In the genomic region with DNA sequence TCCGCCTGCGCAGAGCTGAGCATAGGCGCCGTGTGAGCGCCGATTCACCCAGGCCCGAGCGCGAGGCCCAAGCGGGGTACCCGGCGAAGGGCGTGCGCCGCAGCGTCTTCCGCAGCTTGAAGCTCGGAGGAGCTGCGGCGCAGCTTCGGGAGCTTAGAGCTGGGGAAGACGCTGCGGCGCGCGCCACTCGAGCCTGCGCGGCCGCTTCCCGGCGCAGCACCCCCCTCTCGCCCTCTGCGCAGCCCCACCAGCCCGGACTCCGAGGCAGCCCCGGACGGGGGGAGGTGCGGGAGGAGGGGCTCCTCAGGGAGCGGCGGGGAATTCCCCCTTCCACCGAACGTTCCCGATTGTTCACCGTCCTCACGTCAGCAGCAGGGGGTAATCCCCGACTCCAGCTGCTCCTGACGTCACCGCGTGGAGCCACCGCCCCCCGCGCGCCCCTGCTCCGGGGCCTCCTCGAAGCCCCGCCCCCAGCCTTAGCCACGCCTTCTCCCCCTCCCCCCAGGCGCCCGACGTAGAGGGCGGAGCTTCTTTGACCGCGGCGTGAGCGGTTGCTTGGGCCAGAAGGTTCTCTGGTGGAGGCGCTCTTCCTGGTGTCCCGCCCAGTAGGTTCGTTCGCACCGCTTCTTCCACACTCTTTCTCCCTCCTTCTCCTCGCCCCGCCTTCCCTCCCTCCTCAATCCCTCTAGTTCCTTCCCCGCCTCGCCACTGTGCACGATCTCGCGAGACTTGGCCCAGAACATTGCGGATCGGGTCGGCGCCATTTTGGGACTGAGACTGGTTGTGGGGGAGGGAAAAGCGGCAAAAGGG, we compare ENCODE assay signal across 8 cellular contexts. TPM values are rescaled to one million over a fixed set of nuclear protein-coding genes. Genes with fewer than 3 reads are reported as not detected.
DNase-seq lines count a peak whose midpoint lies in the region; ATAC-seq and TF ChIP-seq lines count a peak whose summit lies in the region.

Gene GPBP1, plus strand, starts transcription at position 742 of the 810 bp plus-strand sequence. CDS start 40,072 bp downstream, outside the sequence.

- H3K36me3 ChIP-seq in GM06990 (ENCODE audit: control insufficient read depth, insufficient read depth, low read length): no peaks in the 10 kb centered on the region

- H3K4me3 ChIP-seq in GM06990 (replicated peaks; ENCODE audit: low read depth, low read length): peak within 1 kb of the TSS; percentile 99

- ATAC-seq in HG02588 (IDR thresholded peaks at IDR 0.05; ENCODE audit: unreplicated experiment): peak; percentile 70
- ATAC-seq in SK-N-SH treated with all-trans-retinoic acid at 6 μM for 48 hours: peak; percentile 88

- H3K27me3 ChIP-seq in GM06990 (replicated peaks; ENCODE audit: control insufficient read depth, insufficient read depth, low read length): no peaks in the 10 kb centered on the region

- no peaks in the 10 kb centered on the region for H3K9me3 Mint-ChIP-seq in activated naive CD4-positive, alpha-beta T cell treated with anti-CD3 and anti-CD28 coated beads, Interleukin-2, amount 50 U/mL, for 24 hours

- peak within 1 kb of the TSS; percentile 98 for H3K27ac Mint-ChIP-seq in activated naive CD4-positive, alpha-beta T cell treated with anti-CD3 and anti-CD28 coated beads, Interleukin-2, amount 50 U/mL, for 24 hours

- peaks cover 21% of the 10 kb centered on the region for H3K36me3 Mint-ChIP-seq in activated naive CD4-positive, alpha-beta T cell treated with anti-CD3 and anti-CD28 coated beads, Interleukin-2, amount 50 U/mL, for 24 hours

- no peaks in the 10 kb centered on the region for H3K27me3 Mint-ChIP-seq in activated naive CD4-positive, alpha-beta T cell treated with anti-CD3 and anti-CD28 coated beads, Interleukin-2, amount 50 U/mL, for 24 hours

- peak within 1 kb of the TSS; percentile 94 for H3K4me3 Mint-ChIP-seq in activated naive CD4-positive, alpha-beta T cell treated with anti-CD3 and anti-CD28 coated beads, Interleukin-2, amount 50 U/mL, for 24 hours

- no peak for TF ChIP-seq CTCF in GM06990 (IDR thresholded peaks at IDR 0.05; ENCODE audit: insufficient read depth, low read length, poor library complexity, severe bottlenecking)

- peak; percentile 98 for DNase-seq in GM06990 (ENCODE audit: extremely low read depth, insufficient read length)
- DNase-seq in NCI-H1092 (lab: John Stamatoyannopoulos, UW): peak; percentile 96
- DNase-seq in globus pallidus (ENCODE audit: low spot score): peak; percentile 98
- DNase-seq in occipital lobe (lab: John Stamatoyannopoulos, UW): peak; percentile 100

- peak within 1 kb of the TSS; percentile 99 for H3K27ac ChIP-seq in temporal lobe (ENCODE audit: low read depth, low read length)

- H3K4me1 Mint-ChIP-seq in activated naive CD4-positive, alpha-beta T cell treated with anti-CD3 and anti-CD28 coated beads, Interleukin-2, amount 50 U/mL, for 24 hours: peaks cover 35% of the 10 kb centered on the region

TF ChIP-seq in SK-N-SH treated with all-trans-retinoic acid at 6 μM for 48 hours, 23 proteins besides CTCF, POLR2A, EP300 and RAD21:
- no peak for TF ChIP-seq ZC3H10 (CRISPR knock-in tag; IDR thresholded peaks at IDR 0.05)
- TF ChIP-seq CREB5 (CRISPR knock-in tag; IDR thresholded peaks at IDR 0.05; ENCODE audit: low read depth): no peak
- TF ChIP-seq TCF4 (CRISPR knock-in tag; IDR thresholded peaks at IDR 0.05; ENCODE audit: borderline replicate concordance): no peak
- TF ChIP-seq, protein P1, sequence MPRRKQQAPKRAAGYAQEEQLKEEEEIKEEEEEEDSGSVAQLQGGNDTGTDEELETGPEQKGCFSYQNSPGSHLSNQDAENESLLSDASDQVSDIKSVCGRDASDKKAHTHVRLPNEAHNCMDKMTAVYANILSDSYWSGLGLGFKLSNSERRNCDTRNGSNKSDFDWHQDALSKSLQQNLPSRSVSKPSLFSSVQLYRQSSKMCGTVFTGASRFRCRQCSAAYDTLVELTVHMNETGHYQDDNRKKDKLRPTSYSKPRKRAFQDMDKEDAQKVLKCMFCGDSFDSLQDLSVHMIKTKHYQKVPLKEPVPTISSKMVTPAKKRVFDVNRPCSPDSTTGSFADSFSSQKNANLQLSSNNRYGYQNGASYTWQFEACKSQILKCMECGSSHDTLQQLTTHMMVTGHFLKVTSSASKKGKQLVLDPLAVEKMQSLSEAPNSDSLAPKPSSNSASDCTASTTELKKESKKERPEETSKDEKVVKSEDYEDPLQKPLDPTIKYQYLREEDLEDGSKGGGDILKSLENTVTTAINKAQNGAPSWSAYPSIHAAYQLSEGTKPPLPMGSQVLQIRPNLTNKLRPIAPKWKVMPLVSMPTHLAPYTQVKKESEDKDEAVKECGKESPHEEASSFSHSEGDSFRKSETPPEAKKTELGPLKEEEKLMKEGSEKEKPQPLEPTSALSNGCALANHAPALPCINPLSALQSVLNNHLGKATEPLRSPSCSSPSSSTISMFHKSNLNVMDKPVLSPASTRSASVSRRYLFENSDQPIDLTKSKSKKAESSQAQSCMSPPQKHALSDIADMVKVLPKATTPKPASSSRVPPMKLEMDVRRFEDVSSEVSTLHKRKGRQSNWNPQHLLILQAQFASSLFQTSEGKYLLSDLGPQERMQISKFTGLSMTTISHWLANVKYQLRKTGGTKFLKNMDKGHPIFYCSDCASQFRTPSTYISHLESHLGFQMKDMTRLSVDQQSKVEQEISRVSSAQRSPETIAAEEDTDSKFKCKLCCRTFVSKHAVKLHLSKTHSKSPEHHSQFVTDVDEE (CRISPR knock-in tag; IDR thresholded peaks at IDR 0.05): 0 out of 2 replicates have a peak, but pooled peaks have one; percentile 23
- no peak for TF ChIP-seq TOX (CRISPR knock-in tag; IDR thresholded peaks at IDR 0.05; ENCODE audit: borderline replicate concordance)
- TF ChIP-seq ZNF8 (CRISPR knock-in tag; IDR thresholded peaks at IDR 0.05): no peak
- no peak for TF ChIP-seq ZFP30 (CRISPR knock-in tag; IDR thresholded peaks at IDR 0.05)
- TF ChIP-seq, protein P2, sequence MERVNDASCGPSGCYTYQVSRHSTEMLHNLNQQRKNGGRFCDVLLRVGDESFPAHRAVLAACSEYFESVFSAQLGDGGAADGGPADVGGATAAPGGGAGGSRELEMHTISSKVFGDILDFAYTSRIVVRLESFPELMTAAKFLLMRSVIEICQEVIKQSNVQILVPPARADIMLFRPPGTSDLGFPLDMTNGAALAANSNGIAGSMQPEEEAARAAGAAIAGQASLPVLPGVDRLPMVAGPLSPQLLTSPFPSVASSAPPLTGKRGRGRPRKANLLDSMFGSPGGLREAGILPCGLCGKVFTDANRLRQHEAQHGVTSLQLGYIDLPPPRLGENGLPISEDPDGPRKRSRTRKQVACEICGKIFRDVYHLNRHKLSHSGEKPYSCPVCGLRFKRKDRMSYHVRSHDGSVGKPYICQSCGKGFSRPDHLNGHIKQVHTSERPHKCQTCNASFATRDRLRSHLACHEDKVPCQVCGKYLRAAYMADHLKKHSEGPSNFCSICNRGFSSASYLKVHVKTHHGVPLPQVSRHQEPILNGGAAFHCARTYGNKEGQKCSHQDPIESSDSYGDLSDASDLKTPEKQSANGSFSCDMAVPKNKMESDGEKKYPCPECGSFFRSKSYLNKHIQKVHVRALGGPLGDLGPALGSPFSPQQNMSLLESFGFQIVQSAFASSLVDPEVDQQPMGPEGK (CRISPR knock-in tag; IDR thresholded peaks at IDR 0.05; ENCODE audit: borderline replicate concordance): peak; percentile 72; the same call in 1 of the 2 replicates

RNA-seq across cellular contexts. Expression of gene GPBP1, which starts in this region (rescaled TPM):
- total RNA-seq in occipital lobe (159 TPM), temporal lobe (118 TPM)

Comparison
In these comparisons a context has a peak if more than half of its experiments do, and no peak if none do; other contexts are left out.
1. Peak in every context shown above with its lines: DNase-seq, ATAC-seq, H3K4me3 ChIP-seq and H3K27ac ChIP-seq.